In genomic region chr16:14070555-14070876, GRCh38 we compare ENCODE assay signal across 8 cellular contexts. TPM values are rescaled to one million over a fixed set of nuclear protein-coding genes. Genes with fewer than 3 reads are reported as not detected.
DNase-seq lines count a peak whose midpoint lies in the region; ATAC-seq and TF ChIP-seq lines count a peak whose summit lies in the region.

No MANE protein-coding gene starts in this region.

- H3K27me3 Mint-ChIP-seq in T-helper 17 cell: peaks cover 7% of the 10 kb centered on the region
- H3K27me3 Mint-ChIP-seq in glutamatergic neuron (ENCODE audit: unreplicated experiment): peaks cover 2% of the 10 kb centered on the region
- peaks cover 12 to 16% of the 10 kb centered on the region in 2 donors for H3K27me3 Mint-ChIP-seq in stimulated activated naive B cell treated with anti-CD40 and anti-IgM and Interleukin-4, amounts not matched to agents 10 μg/mL and 1 μg/mL and 100 μg/mL, for 72 hours

- H3K4me3 Mint-ChIP-seq in T-helper 17 cell (peak overlapping the region; percentile 93), glutamatergic neuron (ENCODE audit: unreplicated experiment) (peak overlapping the region; percentile 84)
- peak overlapping the region; percentile 93 for H3K4me3 Mint-ChIP-seq in stimulated activated naive B cell treated with anti-CD40 and anti-IgM and Interleukin-4, amounts not matched to agents 10 μg/mL and 1 μg/mL and 100 μg/mL, for 72 hours

- no peak for TF ChIP-seq POLR2A in heart left ventricle (IDR thresholded peaks at IDR 0.05)

- H3K36me3 Mint-ChIP-seq in T-helper 17 cell (ENCODE audit: low read depth): no peaks in the 10 kb centered on the region
- no peaks in the 10 kb centered on the region for H3K36me3 Mint-ChIP-seq in glutamatergic neuron (ENCODE audit: unreplicated experiment)
- H3K36me3 Mint-ChIP-seq in stimulated activated naive B cell treated with anti-CD40 and anti-IgM and Interleukin-4, amounts not matched to agents 10 μg/mL and 1 μg/mL and 100 μg/mL, for 72 hours: no peaks in the 10 kb centered on the region

- peak overlapping the region; percentile 76 to 99 (median 89) for H3K4me3 ChIP-seq in heart left ventricle

- H3K4me1 Mint-ChIP-seq in T-helper 17 cell (peaks cover 12% of the 10 kb centered on the region), glutamatergic neuron (ENCODE audit: low read depth, unreplicated experiment) (peaks cover 2% of the 10 kb centered on the region)
- H3K4me1 Mint-ChIP-seq in stimulated activated naive B cell treated with anti-CD40 and anti-IgM and Interleukin-4, amounts not matched to agents 10 μg/mL and 1 μg/mL and 100 μg/mL, for 72 hours: peaks cover 11 to 22% of the 10 kb centered on the region in 2 donors

- 76 to 93% (median 84%) methylated on average over 4 of the region's 4 CpGs for WGBS in heart left ventricle, 4 donors

- no peaks in the 10 kb centered on the region for H3K27me3 ChIP-seq in heart left ventricle

- H3K9me3 ChIP-seq in heart left ventricle: no peaks in the 10 kb centered on the region
- H3K9me3 ChIP-seq in T-helper 17 cell (ENCODE audit: control insufficient read depth, low read length, poor library complexity, severe bottlenecking): no peaks in the 10 kb centered on the region

- DNase-seq in heart left ventricle (no peak), Right ventricle myocardium superior (no peak), T-helper 17 cell (no peak), glutamatergic neuron (no peak), SIG-M5 (lab: John Stamatoyannopoulos, UW) (no peak), NCI-H1436 treated with DMSO at 0.1 percent for 48 hours (lab: John Stamatoyannopoulos, UW) (no peak), activated gamma-delta T cell treated with Interleukin-2 at 50 U/mL for 16 hours (no peak)
- DNase-seq in stimulated activated naive B cell treated with anti-CD40 and anti-IgM and Interleukin-4, amounts not matched to agents 10 μg/mL and 1 μg/mL and 100 μg/mL, for 72 hours: no peak

- ATAC-seq in heart left ventricle: no peak
- no peak for ATAC-seq in Right ventricle myocardium superior (ENCODE audit: poor library complexity)
- no peak for ATAC-seq in T-helper 17 cell
- no peak for ATAC-seq in stimulated activated naive B cell treated with anti-CD40 and anti-IgM and Interleukin-4, amounts not matched to agents 10 μg/mL and 1 μg/mL and 100 μg/mL, for 72 hours (replicated peaks)

- peak overlapping the region in 11 of 12 donors; percentile 76 to 90 (median 81) for H3K27ac ChIP-seq in heart left ventricle

- peaks cover 0 to 5% (median 0%) of the 10 kb centered on the region in 9 donors for H3K36me3 ChIP-seq in heart left ventricle

- intact Hi-C loops in heart left ventricle (cut with DNase I) (loop anchor here (5.0 to 10.0 kb wide), 10 partner anchors 53 to 148 kb away; partner anchors contain the start of gene ERCC4 (in 5 of the 10)), Right ventricle myocardium superior (cut with DNase I) (loop anchor here (10.0 kb wide), 1 partner anchor 126 kb away; no protein-coding TSS in a partner anchor)

- TF ChIP-seq CTCF in heart left ventricle (IDR thresholded peaks at IDR 0.05): no peak
- TF ChIP-seq CTCF in glutamatergic neuron (IDR thresholded peaks at IDR 0.05; ENCODE audit: partially characterized antibody, unreplicated experiment): no peak

- H3K9me3 Mint-ChIP-seq in glutamatergic neuron (ENCODE audit: unreplicated experiment): peaks cover 3% of the 10 kb centered on the region
- H3K9me3 Mint-ChIP-seq in stimulated activated naive B cell treated with anti-CD40 and anti-IgM and Interleukin-4, amounts not matched to agents 10 μg/mL and 1 μg/mL and 100 μg/mL, for 72 hours: no peaks in the 10 kb centered on the region

- H3K27ac Mint-ChIP-seq in T-helper 17 cell: peak overlapping the region; percentile 85
- no peak overlapping the region for H3K27ac Mint-ChIP-seq in glutamatergic neuron (ENCODE audit: unreplicated experiment)
- peak overlapping the region; percentile 96 for H3K27ac Mint-ChIP-seq in stimulated activated naive B cell treated with anti-CD40 and anti-IgM and Interleukin-4, amounts not matched to agents 10 μg/mL and 1 μg/mL and 100 μg/mL, for 72 hours

- peaks cover 0 to 23% (median 11%) of the 10 kb centered on the region in 12 donors for H3K4me1 ChIP-seq in heart left ventricle

RNA-seq across cellular contexts. Expression of gene MRTFB, which starts 0.6 kb away (rescaled TPM):
- 10 to 100 TPM; 16.3 to 38.3 (median 32.4) TPM for total RNA-seq in heart left ventricle
- polyA plus RNA-seq in heart left ventricle: 1 to 10 TPM; 8.0 to 8.3 TPM
- total RNA-seq in Right ventricle myocardium superior: 22.1 TPM
- 10 to 100 TPM; 21.6 to 21.7 TPM for total RNA-seq in T-helper 17 cell
- total RNA-seq in glutamatergic neuron (ENCODE audit: unreplicated experiment): 29.6 TPM
